In the genomic region with DNA sequence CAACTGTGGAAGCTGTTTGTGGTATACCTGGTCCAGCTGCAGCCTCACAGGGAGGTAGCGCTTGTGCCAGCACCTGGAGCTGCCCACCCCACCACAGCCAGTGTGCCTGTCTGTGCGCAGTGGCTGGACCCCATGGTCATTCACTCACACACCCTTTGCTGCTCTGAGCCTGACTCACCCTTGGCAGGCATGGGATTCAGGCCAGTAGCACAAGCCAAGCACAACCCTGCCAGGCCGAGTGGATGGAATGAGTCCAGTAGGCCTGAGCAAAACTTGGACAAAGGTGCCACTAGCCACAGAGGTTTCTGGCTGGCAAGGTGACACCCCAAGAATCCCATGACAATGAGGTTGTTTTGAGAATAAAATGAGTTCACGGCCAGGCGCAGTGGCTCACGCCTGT, we compare ENCODE assay signal across 13 cellular contexts.
"Had no signal": no experiment of that assay in that cellular context is flagged by ENCODE, and none has a peak within 500 bp of the region (broad histone marks: within the 10 kb centered on the region; RNA-seq: fewer than 3 reads in every experiment).

No MANE protein-coding gene starts in this region.

- H3K4me3 Mint-ChIP-seq: activated CD4-positive, alpha-beta memory T cell treated with anti-CD3 and anti-CD28 coated beads, Interleukin-2, amount 10 ng/mL, durations not matched to agents 7 days and 5 days; activated naive CD8-positive, alpha-beta T cell treated with anti-CD3 and anti-CD28 coated beads, Interleukin-2, amount 10 ng/mL, durations not matched to agents 7 days and 5 days; nephron had no signal

- H3K27ac ChIP-seq: coronary artery, skin epidermis, tibial nerve had no signal

- H3K36me3 Mint-ChIP-seq: activated naive CD8-positive, alpha-beta T cell treated with anti-CD3 and anti-CD28 coated beads, Interleukin-2, amount 10 ng/mL, durations not matched to agents 7 days and 5 days had no signal

- H3K9me3 ChIP-seq: tibial nerve had no signal

- H3K27me3 ChIP-seq: tibial nerve had no signal

- H3K4me3 ChIP-seq: coronary artery, skin epidermis, tibial nerve had no signal

- H3K27ac Mint-ChIP-seq: activated CD4-positive, alpha-beta memory T cell treated with anti-CD3 and anti-CD28 coated beads, Interleukin-2, amount 10 ng/mL, durations not matched to agents 7 days and 5 days; activated naive CD8-positive, alpha-beta T cell treated with anti-CD3 and anti-CD28 coated beads, Interleukin-2, amount 10 ng/mL, durations not matched to agents 7 days and 5 days; nephron had no signal

- H3K4me1 ChIP-seq: tibial nerve had no signal

- H3K36me3 ChIP-seq: tibial nerve had no signal

- DNase-seq: activated CD4-positive, alpha-beta memory T cell treated with anti-CD3 and anti-CD28 coated beads, Interleukin-2, amount 10 ng/mL, durations not matched to agents 7 days and 5 days; activated CD4-positive, alpha-beta T cell treated with anti-CD3 and anti-CD28 coated beads for 1 hour; activated gamma-delta T cell treated with Interleukin-2 at 50 U/mL for 16 hours; activated naive CD8-positive, alpha-beta T cell treated with anti-CD3 and anti-CD28 coated beads, Interleukin-2, amount 10 ng/mL, durations not matched to agents 7 days and 5 days; activated T-cell treated with anti-CD3 and anti-CD28 coated beads, Interleukin-2, amount 50 U/mL, for 48 hours; central memory CD4-positive, alpha-beta T cell; effector CD4-positive, alpha-beta T cell; mammary epithelial cell; T-helper 9 cell had no signal

- H3K4me1 Mint-ChIP-seq: activated CD4-positive, alpha-beta memory T cell treated with anti-CD3 and anti-CD28 coated beads, Interleukin-2, amount 10 ng/mL, durations not matched to agents 7 days and 5 days; activated naive CD8-positive, alpha-beta T cell treated with anti-CD3 and anti-CD28 coated beads, Interleukin-2, amount 10 ng/mL, durations not matched to agents 7 days and 5 days; nephron had no signal

- H3K9me3 Mint-ChIP-seq: activated naive CD8-positive, alpha-beta T cell treated with anti-CD3 and anti-CD28 coated beads, Interleukin-2, amount 10 ng/mL, durations not matched to agents 7 days and 5 days had no signal
